In the genomic region with DNA sequence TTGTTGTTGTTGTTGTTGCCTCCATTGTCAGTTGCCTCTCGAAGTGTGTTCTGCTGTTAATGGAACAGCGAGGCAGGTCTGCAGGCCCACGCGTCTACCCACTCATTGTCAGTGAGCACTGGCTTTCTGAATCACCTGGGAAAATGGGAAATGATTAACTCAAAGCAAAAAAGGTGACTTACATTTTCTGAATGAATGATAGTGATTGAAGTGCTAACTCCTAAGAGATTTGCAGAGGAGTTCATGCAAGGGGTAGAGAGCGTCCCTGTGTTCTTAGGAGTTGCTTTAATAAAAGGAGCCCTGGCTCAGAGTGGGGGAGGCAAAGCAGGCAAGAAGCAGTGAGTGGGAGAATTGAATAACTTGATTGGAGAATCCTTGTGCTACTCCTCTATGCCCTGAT, we compare ENCODE assay signal across 23 cellular contexts.
"Had no signal": no experiment of that assay in that cellular context is flagged by ENCODE, and none has a peak within 500 bp of the region (broad histone marks: within the 10 kb centered on the region; RNA-seq: fewer than 3 reads in every experiment).

No MANE protein-coding gene starts in this region.

- H3K9me3 ChIP-seq: adrenal gland had no signal

- H3K27me3 Mint-ChIP-seq: activated CD8-positive, alpha-beta T cell treated with anti-CD3 and anti-CD28 coated beads for 36 hours; activated T-cell treated with anti-CD3 and anti-CD28 coated beads, Interleukin-2, amount 50 U/mL, for 24 hours; activated T-helper 17 cell treated with anti-CD3 and anti-CD28 coated beads, Interleukin-2, amount 50 U/mL, for 72 hours; T-cell had no signal

- H3K4me3 Mint-ChIP-seq: activated CD8-positive, alpha-beta T cell treated with anti-CD3 and anti-CD28 coated beads for 36 hours; activated naive CD8-positive, alpha-beta T cell treated with anti-CD3 and anti-CD28 coated beads, Interleukin-2, amount 10 ng/mL, durations not matched to agents 7 days and 5 days; activated T-cell treated with anti-CD3 and anti-CD28 coated beads, Interleukin-2, amount 50 U/mL, for 24 hours; activated T-helper 17 cell treated with anti-CD3 and anti-CD28 coated beads, Interleukin-2, amount 50 U/mL, for 72 hours; T-cell had no signal

- H3K36me3 Mint-ChIP-seq: T-cell had no signal

- ATAC-seq: activated CD8-positive, alpha-beta T cell treated with anti-CD3 and anti-CD28 coated beads for 36 hours; activated T-helper 17 cell treated with anti-CD3 and anti-CD28 coated beads, Interleukin-2, amount 50 U/mL, for 72 hours; K562; Panc1; Right ventricle myocardium inferior; T-cell had no signal

- H3K4me3 ChIP-seq: adrenal gland, K562, SK-N-MC had no signal

- H3K9me3 Mint-ChIP-seq: T-cell had no signal

- H3K27ac ChIP-seq: adrenal gland, SK-N-MC had no signal

- DNase-seq: activated CD4-positive, CD25-positive, alpha-beta regulatory T cell; activated CD8-positive, alpha-beta memory T cell treated with anti-CD3 and anti-CD28 coated beads, Interleukin-2, amount 50 U/mL, for 4 hours; activated CD8-positive, alpha-beta T cell treated with anti-CD3 and anti-CD28 coated beads for 36 hours; activated gamma-delta T cell; activated naive CD4-positive, alpha-beta T cell treated with anti-CD3 and anti-CD28 coated beads, Interleukin-2, amount 50 U/mL, for 16 hours; activated naive CD8-positive, alpha-beta T cell treated with anti-CD3 and anti-CD28 coated beads, Interleukin-2, amount 10 ng/mL, durations not matched to agents 7 days and 5 days; activated T-cell treated with anti-CD3 and anti-CD28 coated beads, Interleukin-2, amount 50 U/mL, for 24 hours; adrenal gland; NCI-H1092; NCI-H1930; NCI-H2171; NCI-H226; NCI-H774; NK-92 treated with Interleukin-12 subunit alpha and Interleukin-12 subunit beta, amount 100 ng/mL, for 24 hours; RPMI8226; T-cell; T-helper 2 cell; T1000 had no signal

- H3K36me3 ChIP-seq: adrenal gland had no signal
